8 cellular contexts compared by ENCODE assay signal in the genomic region with DNA sequence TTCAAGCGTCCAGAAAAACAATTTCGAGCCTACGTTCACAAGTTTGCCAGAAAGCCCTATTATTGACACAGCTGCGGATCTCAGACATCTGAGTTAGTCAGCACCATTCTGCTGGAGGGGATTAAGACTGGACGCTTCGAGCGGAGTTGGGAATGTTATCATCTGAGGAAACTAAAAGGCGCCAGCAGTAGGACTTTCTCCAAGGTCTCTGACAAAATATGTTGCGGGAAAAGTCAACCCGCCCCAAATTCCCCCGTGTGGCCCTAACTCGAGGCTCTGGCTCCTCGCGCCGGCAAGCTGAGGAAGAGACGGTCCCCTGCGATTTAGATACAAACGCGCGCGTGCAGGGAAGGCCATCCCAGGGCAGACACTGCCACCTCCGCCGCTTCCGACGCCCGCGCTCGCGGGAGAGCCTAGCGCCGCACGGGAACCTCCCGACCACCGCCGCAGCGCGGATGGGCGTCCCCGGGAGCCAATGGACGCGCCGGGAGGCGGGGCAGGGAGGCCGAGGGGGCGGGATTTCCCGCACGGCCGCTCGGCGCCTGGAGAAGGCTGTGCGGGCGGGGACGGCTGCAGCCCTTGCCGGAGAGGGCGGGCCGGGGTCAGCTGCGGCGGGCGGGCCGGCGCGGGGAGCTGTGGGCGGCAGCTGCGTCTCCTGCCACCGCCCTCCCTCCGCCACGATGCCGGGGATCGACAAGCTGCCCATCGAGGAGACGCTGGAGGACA. TPM values are rescaled to one million over a fixed set of nuclear protein-coding genes. Genes with fewer than 3 reads are reported as not detected.
DNase-seq lines count a peak whose midpoint lies in the region; ATAC-seq and TF ChIP-seq lines count a peak whose summit lies in the region.

Gene APPL1, plus strand, starts transcription at position 526 of the 726 bp plus-strand sequence. Its CDS starts 155 bp downstream, at position 681.

- peak within 1 kb of the TSS; percentile 89 for H3K27ac ChIP-seq in HUES48 (ENCODE audit: low read depth, low read length)
- H3K27ac ChIP-seq in muscle layer of colon (ENCODE audit: low read depth, low read length) = peak within 1 kb of the TSS; percentile 97

- no peaks in the 10 kb centered on the region for H3K36me3 ChIP-seq in HUES48 (ENCODE audit: control insufficient read depth, insufficient read depth, low read length)
- H3K36me3 ChIP-seq in muscle layer of colon (ENCODE audit: insufficient read depth, low read length) = no peaks in the 10 kb centered on the region

- ATAC-seq in GM21423 (IDR thresholded peaks at IDR 0.05; ENCODE audit: unreplicated experiment) (peak; percentile 83), esophagus mucosa (peak; percentile 97)

- peaks cover 15% of the 10 kb centered on the region for H3K4me1 ChIP-seq in HUES48 (ENCODE audit: control insufficient read depth, insufficient read depth, low read length)
- peaks cover 16% of the 10 kb centered on the region for H3K4me1 ChIP-seq in muscle layer of colon (ENCODE audit: insufficient read depth, low read length)

- H3K4me3 ChIP-seq in HUES48 (ENCODE audit: low read depth, low read length) = peak within 1 kb of the TSS; percentile 92
- peak within 1 kb of the TSS; percentile 80 to 87 for H3K4me3 ChIP-seq in muscle layer of colon (ENCODE audit: low read depth in 1 of 2, low read length in 2 of 2)

- H3K9ac ChIP-seq in HUES48 (ENCODE audit: low read depth, low read length) (peak within 1 kb of the TSS; percentile 59), muscle layer of colon (ENCODE audit: low read length) (peak within 1 kb of the TSS; percentile 60)

- no peaks in the 10 kb centered on the region for H3K9me3 ChIP-seq in HUES48 (ENCODE audit: control insufficient read depth, insufficient read depth, low read length)
- no peaks in the 10 kb centered on the region for H3K9me3 ChIP-seq in muscle layer of colon (ENCODE audit: low read length)

- DNase-seq in DMS114 treated with DMSO at 0.1 percent for 48 hours (lab: John Stamatoyannopoulos, UW; ENCODE audit: unreplicated experiment) = peak; percentile 81
- DNase-seq in activated T-cell treated with anti-CD3 and anti-CD28 coated beads, Interleukin-2, amount 50 U/mL, for 48 hours = peak; percentile 92 to 96
- DNase-seq in stimulated activated CD8-positive, alpha-beta memory T cell treated with anti-CD3 and anti-CD28 coated beads, Interleukin-7, amount 100 ng/mL, for 1 hour (ENCODE audit: low read depth in 2 of 2) = peak; percentile 68 to 74

- H3K27me3 ChIP-seq in HUES48 (ENCODE audit: control insufficient read depth, insufficient read depth, low read length) (peaks cover 9% of the 10 kb centered on the region; the same call in 1 of the 2 replicates), muscle layer of colon (ENCODE audit: control insufficient read depth in 1 of 2, insufficient read depth in 2 of 2, low read length in 2 of 2) (no peaks in the 10 kb centered on the region)

TF ChIP-seq in PFSK-1, 5 proteins besides CTCF, POLR2A, EP300 and RAD21:
- TF ChIP-seq SIN3A (IDR thresholded peaks at IDR 0.05; ENCODE audit: borderline replicate concordance, insufficient read depth, low read length) = no peak
- no peak for TF ChIP-seq REST (IDR thresholded peaks at IDR 0.05; ENCODE audit: insufficient read depth in 1 of 2, low read depth in 2 of 2, low read length in 2 of 2)
- no peak for TF ChIP-seq FOXP2 (optimal IDR thresholded peaks at IDR 0.05; ENCODE audit: borderline replicate concordance, extremely low read depth, extremely low read length, insufficient read depth)
- TF ChIP-seq POLR2AphosphoS5 (IDR thresholded peaks at IDR 0.05; ENCODE audit: low read depth, low read length) = peak; percentile 76
- 0 out of 2 replicates have a peak, but pooled peaks have one; percentile 23 for TF ChIP-seq TAF1 (IDR thresholded peaks at IDR 0.05; ENCODE audit: borderline replicate concordance, insufficient read depth, low read length)

RNA-seq across cellular contexts. Expression of gene APPL1, which starts in this region (rescaled TPM):
- polyA plus RNA-seq in PFSK-1 (2012; ENCODE audit: insufficient read length, low read depth) = 15.4 TPM
- 33.0 TPM for total RNA-seq in esophagus mucosa

Comparison
In these comparisons a context has a peak if more than half of its experiments do, and no peak if none do; other contexts are left out.
1. Peak in every context shown above with its lines: DNase-seq, ATAC-seq, H3K4me3 ChIP-seq and H3K27ac ChIP-seq.